7 cellular contexts compared by ENCODE assay signal in the genomic region with DNA sequence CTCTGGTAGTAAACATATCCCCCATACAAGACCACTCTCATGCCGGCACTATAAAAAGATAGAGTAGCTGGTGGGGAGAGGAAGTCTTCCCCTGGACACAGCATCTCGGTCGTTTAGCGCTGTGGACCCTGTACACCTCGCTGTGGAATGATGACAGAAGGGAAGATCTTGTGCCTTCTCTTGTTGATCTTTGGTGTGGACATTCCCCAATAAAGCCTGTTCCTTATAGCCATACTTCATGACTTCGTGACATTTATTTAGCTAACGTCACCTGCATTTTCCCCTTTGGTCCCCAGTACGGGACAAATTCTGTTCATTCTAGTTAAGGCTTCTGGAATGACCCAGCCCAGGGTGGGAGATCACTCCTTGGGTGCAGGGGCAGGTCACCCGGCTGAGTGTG. TPM values are rescaled to one million over a fixed set of nuclear protein-coding genes. Genes with fewer than 3 reads are reported as not detected.
"Had no signal": no experiment of that assay in that cellular context is flagged by ENCODE, and none has a peak within 500 bp of the region (broad histone marks: within the 10 kb centered on the region; RNA-seq: fewer than 3 reads in every experiment).

No MANE protein-coding gene starts in this region.

- FAIRE-seq: HepG2, HTR-8/SVneo, K562 had no signal

- ATAC-seq: HepG2, K562 had no signal

- H3K27ac ChIP-seq: HL-60 had no signal

- H3K4me3 ChIP-seq: K562 had no signal

- DNase-seq: IMR-90 had no signal

RNA-seq across cellular contexts. Expression of gene MAP10, which starts 24.9 kb away (rescaled TPM):
- total RNA-seq: HepG2, HT-29, HT1080 had no signal
- polyA plus RNA-seq: HepG2 had no signal
